ENCODE assay signal across 14 cellular contexts in genomic region chr5:130605200-130605599, GRCh38.
A peak's percentile ranks its signal among the peaks of the same experiment; 100 is the strongest.
DNase-seq lines count a peak whose midpoint lies in the region; ATAC-seq, FAIRE-seq and TF ChIP-seq lines count a peak whose summit lies in the region.
"Had no signal": no experiment of that assay in that cellular context is flagged by ENCODE, and none has a peak within 500 bp of the region (broad histone marks: within the 10 kb centered on the region; RNA-seq: fewer than 3 reads in every experiment).

No MANE protein-coding gene starts in this region.

- H3K27me3 ChIP-seq in H1 (replicated peaks in 1 of 4; ENCODE audit: control insufficient read depth in 3 of 4, extremely low read depth in 1 of 4, insufficient read depth in 3 of 4, low read length in 3 of 4) (no peaks in the 10 kb centered on the region), psoas muscle (ENCODE audit: insufficient read depth in 3 of 3, low read length in 2 of 3) (no peaks in the 10 kb centered on the region), transverse colon (no peaks in the 10 kb centered on the region), tibial nerve (no peaks in the 10 kb centered on the region)

- H3K9me3 ChIP-seq in H1 (ENCODE audit: insufficient read depth in 2 of 2, low read depth in 1 of 2, low read length in 1 of 2) = no peaks in the 10 kb centered on the region
- H3K9me3 ChIP-seq in psoas muscle = no peaks in the 10 kb centered on the region
- no peaks in the 10 kb centered on the region for H3K9me3 ChIP-seq in transverse colon
- H3K9me3 ChIP-seq in tibial nerve = no peaks in the 10 kb centered on the region
- H3K9me3 ChIP-seq: mucosa of descending colon had no signal

- H3K56ac ChIP-seq in H1 (replicated peaks; ENCODE audit: insufficient read length, low read depth, low read length) = no peak overlapping the region

- CTCF ChIA-PET in H1 (lab: Charles Lee; ENCODE audit: partially characterized antibody) = no interaction called here

- no peak overlapping the region for H2BK5ac ChIP-seq in H1 (ENCODE audit: low read depth, low read length)

- H4K5ac ChIP-seq in H1 (ENCODE audit: insufficient read length, low read depth, low read length) = no peak overlapping the region

- H3K9ac ChIP-seq in H1 (replicated peaks in 1 of 4; ENCODE audit: extremely low read depth in 1 of 4, low read depth in 3 of 4, low read length in 3 of 4) = no peak overlapping the region

- H3K4me1 ChIP-seq in H1 (replicated peaks in 1 of 4; ENCODE audit: control insufficient read depth in 3 of 4, insufficient read depth in 4 of 4, low read length in 3 of 4) (no peaks in the 10 kb centered on the region), psoas muscle (no peaks in the 10 kb centered on the region), transverse colon (no peaks in the 10 kb centered on the region), tibial nerve (no peaks in the 10 kb centered on the region)

- no peaks in the 10 kb centered on the region for H3K36me3 ChIP-seq in H1 (ENCODE audit: control insufficient read depth in 2 of 4, insufficient read depth in 4 of 4, low read length in 3 of 4)
- no peaks in the 10 kb centered on the region for H3K36me3 ChIP-seq in psoas muscle (ENCODE audit: insufficient read depth in 1 of 2, low read depth in 1 of 2)
- no peaks in the 10 kb centered on the region for H3K36me3 ChIP-seq in transverse colon
- no peaks in the 10 kb centered on the region for H3K36me3 ChIP-seq in tibial nerve

- no peak overlapping the region for H3K23ac ChIP-seq in H1 (ENCODE audit: insufficient read length)

- H3K27ac ChIP-seq in H1 (ENCODE audit: low read depth, low read length) = no peak overlapping the region
- peak overlapping the region; percentile 67 for H3K27ac ChIP-seq in psoas muscle
- no peak overlapping the region for H3K27ac ChIP-seq in transverse colon
- no peak overlapping the region for H3K27ac ChIP-seq in tibial nerve
- H3K27ac ChIP-seq: SK-N-MC had no signal

- TF ChIP-seq RAD21 in H1 (IDR thresholded peaks at IDR 0.05 in 1 of 2, conservative IDR thresholded peaks at IDR 0.05 in 1 of 2; ENCODE audit: low read depth in 2 of 2, low read length in 2 of 2) = no peak

- peaks cover 2% of the 10 kb centered on the region; the same call in 1 of the 2 replicates for H3K23me2 ChIP-seq in H1 (ENCODE audit: low read depth, low read length)

- H2AK5ac ChIP-seq in H1 (ENCODE audit: low read depth, low read length) = no peak overlapping the region

- no peak overlapping the region for H3K4me3 ChIP-seq in H1 (ENCODE audit: extremely low read depth in 1 of 4, insufficient read depth in 2 of 4, low read depth in 3 of 4, low read length in 4 of 4)
- no peak overlapping the region for H3K4me3 ChIP-seq in psoas muscle
- H3K4me3 ChIP-seq in transverse colon = no peak overlapping the region
- no peak overlapping the region for H3K4me3 ChIP-seq in tibial nerve
- H3K4me3 ChIP-seq: mucosa of descending colon, SK-N-MC had no signal

- H4K20me1 ChIP-seq in H1 (replicated peaks in 1 of 2; ENCODE audit: control insufficient read depth in 1 of 2, insufficient read depth in 2 of 2, low read length in 2 of 2) = no peaks in the 10 kb centered on the region

- peak overlapping the region; percentile 19; the same call in 1 of the 2 replicates for H3K18ac ChIP-seq in H1 (ENCODE audit: extremely low read depth, low read length)

- no peak overlapping the region for H2BK120ac ChIP-seq in H1 (replicated peaks; ENCODE audit: low read depth, low read length)

- H2BK20ac ChIP-seq in H1 (ENCODE audit: low read length) = no peak overlapping the region

- POLR2A ChIA-PET in H1 (lab: Charles Lee; ENCODE audit: partially characterized antibody) = no interaction called here

- TF ChIP-seq CTCF in H1 (IDR thresholded peaks at IDR 0.05; ENCODE audit: control extremely low read depth in 1 of 3, insufficient read depth in 1 of 3, low read depth in 1 of 3, low read length in 3 of 3) = no peak
- TF ChIP-seq CTCF in psoas muscle (IDR thresholded peaks at IDR 0.05) = no peak
- no peak for TF ChIP-seq CTCF in transverse colon (IDR thresholded peaks at IDR 0.05)
- no peak for TF ChIP-seq CTCF in tibial nerve (IDR thresholded peaks at IDR 0.05)

- no peak overlapping the region for H3K14ac ChIP-seq in H1 (ENCODE audit: insufficient read length)

- no peaks in the 10 kb centered on the region for H3K79me1 ChIP-seq in H1 (ENCODE audit: low read depth, low read length)

- TF ChIP-seq EP300 in H1 (IDR thresholded peaks at IDR 0.05; ENCODE audit: borderline replicate concordance in 1 of 2, low read depth in 2 of 2, low read length in 2 of 2) = no peak
- TF ChIP-seq EP300 in transverse colon (IDR thresholded peaks at IDR 0.05; ENCODE audit: low read depth) = no peak
- no peak for TF ChIP-seq EP300 in tibial nerve (IDR thresholded peaks at IDR 0.05)

- H2BK15ac ChIP-seq in H1 (ENCODE audit: low read length) = no peak overlapping the region

- no peak overlapping the region for H2BK12ac ChIP-seq in H1 (ENCODE audit: low read depth, low read length)

- ATAC-seq in psoas muscle = peak; percentile 94 to 99 (median 98)
- ATAC-seq: mucosa of descending colon; stimulated activated naive CD8-positive, alpha-beta T cell treated with anti-CD3 and anti-CD28 coated beads, Interleukin-15, amount 100 ng/mL, for 72 hours had no signal

- DNase-seq in HT1080 (ENCODE audit: low read depth) (peak; percentile 46), NCI-H748 treated with DMSO at 0.1 percent for 48 hours (lab: John Stamatoyannopoulos, UW) (peak; percentile 44), H1 (ENCODE audit: low read depth in 1 of 2, low spot score in 2 of 2) (no peak), psoas muscle (no peak), transverse colon (no peak), amygdala (lab: John Stamatoyannopoulos, UW) (no peak), tibial nerve (ENCODE audit: low spot score in 2 of 2) (no peak)
- DNase-seq: activated CD4-positive, alpha-beta T cell treated with anti-CD3 and anti-CD28 coated beads, Interleukin-2, amount 50 U/mL, for 4 hours; C1 segment of cervical spinal cord; kidney; mucosa of descending colon; stimulated activated CD4-positive, alpha-beta T cell treated with anti-CD3 and anti-CD28 coated beads, Interleukin-12 subunit alpha, Interleukin-12 subunit beta, amount 100 ng/mL, for 4 hours; stimulated activated naive CD8-positive, alpha-beta T cell treated with anti-CD3 and anti-CD28 coated beads, Interleukin-15, amount 100 ng/mL, for 72 hours had no signal

- H3K4ac ChIP-seq in H1 (replicated peaks; ENCODE audit: insufficient read length, low read depth, low read length) = no peak overlapping the region

- in situ Hi-C loops in transverse colon (cut with MboI; ENCODE audit: low pct_ligation_motif_present in 1 of 4, low pct_unique_long_range_greater_than_20kb in 1 of 4, low sequenced_read_pairs in 3 of 4) = no loop called here

- FAIRE-seq in H1 (lab: Jason Lieb, UNC) = peak; percentile 58
- FAIRE-seq: kidney had no signal

- no peak overlapping the region for H4K91ac ChIP-seq in H1 (replicated peaks; ENCODE audit: insufficient read length, low read length)

- H3K4me2 ChIP-seq in H1 (ENCODE audit: insufficient read depth in 1 of 2, low read depth in 2 of 2, low read length in 2 of 2) = no peak overlapping the region

- intact Hi-C loops in psoas muscle (cut with DNase I) = no loop called here
- intact Hi-C loops in transverse colon (cut with DNase I; ENCODE audit: low total_unique reads) = no loop called here

- no peak overlapping the region for H2AFZ ChIP-seq in H1 (ENCODE audit: low read length)

- TF ChIP-seq POLR2A in H1 (IDR thresholded peaks at IDR 0.05; ENCODE audit: control extremely low read depth in 1 of 2, low read depth in 2 of 2, low read length in 2 of 2) (no peak), transverse colon (IDR thresholded peaks at IDR 0.05) (no peak), tibial nerve (IDR thresholded peaks at IDR 0.05) (no peak)

- H4K8ac ChIP-seq in H1 (ENCODE audit: extremely low read depth, insufficient read depth, low read length) = no peak overlapping the region

- no peaks in the 10 kb centered on the region for H3K79me2 ChIP-seq in H1 (ENCODE audit: control insufficient read depth in 1 of 2, insufficient read depth in 2 of 2, low read length in 2 of 2)

TF ChIP-seq in H1, 55 proteins besides CTCF, POLR2A, EP300 and RAD21:
- TF ChIP-seq E2F6 (IDR thresholded peaks at IDR 0.05) (no peak), YY1 (IDR thresholded peaks at IDR 0.05; ENCODE audit: low read depth, low read length) (no peak), JUND (IDR thresholded peaks at IDR 0.05; ENCODE audit: low read length) (no peak), EZH2 (IDR thresholded peaks at IDR 0.05; ENCODE audit: low read depth, low read length, severe bottlenecking) (no peak), NRF1 (IDR thresholded peaks at IDR 0.05; ENCODE audit: low read depth, low read length) (no peak), BACH1 (IDR thresholded peaks at IDR 0.05; ENCODE audit: low read length) (peak; percentile 76), BCL11A (IDR thresholded peaks at IDR 0.05; ENCODE audit: low read depth in 2 of 2, low read length in 2 of 2) (no peak), USF2 (IDR thresholded peaks at IDR 0.05; ENCODE audit: low read length) (no peak)

Comparison
In these comparisons a context has a peak if more than half of its experiments do, and no peak if none do; other contexts are left out.
1. DNase-seq: peak in HT1080 (single experiment) and NCI-H748 treated with DMSO at 0.1 percent for 48 hours (single experiment); none in H1 (0 of 2), psoas muscle (0 of 2), transverse colon (single experiment), amygdala (0 of 56) and tibial nerve (0 of 2).